20 cellular contexts compared by ENCODE assay signal in the genomic region with DNA sequence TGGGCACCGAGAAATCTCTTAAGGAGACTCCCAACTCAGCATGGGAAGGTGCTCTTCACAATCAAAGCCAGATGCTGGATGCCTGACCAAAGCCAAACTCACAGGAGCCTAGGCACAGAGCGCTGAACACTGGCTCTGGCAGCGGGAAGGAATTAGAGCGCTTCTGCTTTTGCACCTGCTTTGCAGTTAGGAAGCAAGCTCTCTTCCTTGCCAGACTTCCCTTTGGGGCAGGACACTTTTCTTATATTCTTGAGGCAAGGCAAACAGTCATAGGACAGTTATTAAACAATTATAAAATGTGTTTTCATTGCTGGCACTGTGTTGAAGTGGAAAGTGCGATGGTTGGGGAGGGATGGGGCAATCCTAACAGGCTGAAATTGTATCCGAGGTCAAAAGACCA.
DNase-seq lines count a peak whose midpoint lies in the region; ATAC-seq, FAIRE-seq and TF ChIP-seq lines count a peak whose summit lies in the region.
"Had no signal": no experiment of that assay in that cellular context is flagged by ENCODE, and none has a peak within 500 bp of the region (broad histone marks: within the 10 kb centered on the region; RNA-seq: fewer than 3 reads in every experiment).

No MANE protein-coding gene starts in this region.

- no peaks in the 10 kb centered on the region for H3K27me3 Mint-ChIP-seq in activated naive CD8-positive, alpha-beta T cell treated with anti-CD3 and anti-CD28 coated beads, Interleukin-2, amount 10 ng/mL, durations not matched to agents 7 days and 5 days
- no peaks in the 10 kb centered on the region for H3K27me3 Mint-ChIP-seq in activated naive CD8-positive, alpha-beta T cell treated with anti-CD3 and anti-CD28 coated beads for 36 hours
- no peaks in the 10 kb centered on the region for H3K27me3 Mint-ChIP-seq in activated CD4-positive, alpha-beta T cell treated with anti-CD3 and anti-CD28 coated beads, Interleukin-2, amount 10 ng/mL, durations not matched to agents 24 days and 14 days
- H3K27me3 Mint-ChIP-seq: activated CD4-positive, alpha-beta memory T cell treated with anti-CD3 and anti-CD28 coated beads for 36 hours had no signal

- peaks cover 6% of the 10 kb centered on the region for H3K9me3 Mint-ChIP-seq in activated naive CD8-positive, alpha-beta T cell treated with anti-CD3 and anti-CD28 coated beads, Interleukin-2, amount 10 ng/mL, durations not matched to agents 7 days and 5 days
- peaks cover 8% of the 10 kb centered on the region for H3K9me3 Mint-ChIP-seq in activated naive CD8-positive, alpha-beta T cell treated with anti-CD3 and anti-CD28 coated beads for 36 hours
- peaks cover 6% of the 10 kb centered on the region for H3K9me3 Mint-ChIP-seq in activated CD4-positive, alpha-beta T cell treated with anti-CD3 and anti-CD28 coated beads, Interleukin-2, amount 10 ng/mL, durations not matched to agents 24 days and 14 days
- H3K9me3 Mint-ChIP-seq: endodermal cell had no signal

- no peak for TF ChIP-seq RAD21 in HepG2 (CRISPR knock-in tag; IDR thresholded peaks at IDR 0.05)

- H2AFZ ChIP-seq in OCI-LY7 (ENCODE audit: low read length) (peak overlapping the region; percentile 15; the same call in 1 of the 2 replicates), HepG2 (ENCODE audit: low read length) (no peak overlapping the region)

- H3K4me2 ChIP-seq in OCI-LY7 (ENCODE audit: low read length) (peak overlapping the region; percentile 86), HepG2 (ENCODE audit: low read depth, low read length) (no peak overlapping the region)

- no peaks in the 10 kb centered on the region; the same call in 1 of the 2 replicates for H3K36me3 ChIP-seq in OCI-LY7 (ENCODE audit: insufficient read depth, low read length)
- H3K36me3 ChIP-seq in HepG2 (replicated peaks in 1 of 2; ENCODE audit: control insufficient read depth in 1 of 2, insufficient read depth in 2 of 2, low read length in 2 of 2) = no peaks in the 10 kb centered on the region; a peak in 1 of 5 replicates
- peaks cover 8% of the 10 kb centered on the region for H3K36me3 ChIP-seq in upper lobe of right lung

- WGBS in HepG2 (ENCODE audit: low lambda C conversion rate) = 71% methylated on average over 6 of the region's 6 CpGs

- TF ChIP-seq POLR2A in HepG2 (IDR thresholded peaks at IDR 0.05; ENCODE audit: insufficient read depth in 1 of 2, low read depth in 2 of 2, low read length in 2 of 2) = no peak

- H3K27me3 ChIP-seq in HepG2 (ENCODE audit: control insufficient read depth in 1 of 2, insufficient read depth in 2 of 2, low read length in 2 of 2) (no peaks in the 10 kb centered on the region), upper lobe of right lung (no peaks in the 10 kb centered on the region)

- in situ Hi-C loops in HepG2 (cut with HindIII; ENCODE audit: extremely low pct_ligation_motif_present, low pct_unique_long_range_greater_than_20kb) = no loop called here

- TF ChIP-seq CTCF in OCI-LY7 (conservative IDR thresholded peaks at IDR 0.05; ENCODE audit: low read length) (no peak), HepG2 (CRISPR knock-in tag; IDR thresholded peaks at IDR 0.05) (no peak), upper lobe of right lung (IDR thresholded peaks at IDR 0.05) (no peak)

- DNase-seq in activated naive CD8-positive, alpha-beta T cell treated with anti-CD3 and anti-CD28 coated beads, Interleukin-2, amount 10 ng/mL, durations not matched to agents 7 days and 5 days = no peak
- DNase-seq in activated naive CD8-positive, alpha-beta T cell treated with anti-CD3 and anti-CD28 coated beads for 36 hours = no peak
- DNase-seq in OCI-LY7 (ENCODE audit: low spot score) (peak; percentile 45), HepG2 (ENCODE audit: low spot score) (no peak), upper lobe of right lung (no peak)
- DNase-seq in activated CD4-positive, alpha-beta T cell treated with anti-CD3 and anti-CD28 coated beads, Interleukin-2, amount 50 U/mL, for 48 hours = no peak
- DNase-seq in activated CD4-positive, alpha-beta T cell treated with anti-CD3 and anti-CD28 coated beads, Interleukin-2, amount 10 ng/mL, durations not matched to agents 24 days and 14 days = no peak
- DNase-seq: activated CD4-positive, alpha-beta memory T cell treated with anti-CD3 and anti-CD28 coated beads for 36 hours; amniotic stem cell; CD8-positive, alpha-beta T cell; central memory CD4-positive, alpha-beta T cell; endodermal cell; hippocampal formation; NCI-H1694; NCI-H2227 treated with DMSO at 0.1 percent for 48 hours; NK-92 treated with Interleukin-12 subunit alpha and Interleukin-12 subunit beta, amount 100 ng/mL, for 24 hours had no signal

- H4K20me1 ChIP-seq in OCI-LY7 (ENCODE audit: insufficient read depth, low read length) (no peaks in the 10 kb centered on the region), HepG2 (ENCODE audit: insufficient read depth, low read length) (no peaks in the 10 kb centered on the region)

- H3K4me3 ChIP-seq in OCI-LY7 (ENCODE audit: low read depth, low read length, poor library complexity, severe bottlenecking) (peak overlapping the region; percentile 65), HepG2 (replicated peaks in 1 of 3; ENCODE audit: insufficient read depth in 1 of 3, low read depth in 2 of 3, low read length in 3 of 3) (no peak overlapping the region), upper lobe of right lung (no peak overlapping the region)

- H3K9ac ChIP-seq in HepG2 (ENCODE audit: insufficient read depth, low read depth, low read length) = no peak overlapping the region

- H3K4me1 Mint-ChIP-seq in activated naive CD8-positive, alpha-beta T cell treated with anti-CD3 and anti-CD28 coated beads, Interleukin-2, amount 10 ng/mL, durations not matched to agents 7 days and 5 days = peaks cover 21% of the 10 kb centered on the region
- H3K4me1 Mint-ChIP-seq in activated naive CD8-positive, alpha-beta T cell treated with anti-CD3 and anti-CD28 coated beads for 36 hours = peaks cover 21% of the 10 kb centered on the region
- peaks cover 14% of the 10 kb centered on the region for H3K4me1 Mint-ChIP-seq in activated CD4-positive, alpha-beta T cell treated with anti-CD3 and anti-CD28 coated beads, Interleukin-2, amount 10 ng/mL, durations not matched to agents 24 days and 14 days

- H3K27ac ChIP-seq in OCI-LY7 (ENCODE audit: low read depth, low read length, poor library complexity, severe bottlenecking) (peak overlapping the region; percentile 99), HepG2 (ENCODE audit: extremely low read length, insufficient read depth, low read length) (no peak overlapping the region), upper lobe of right lung (no peak overlapping the region)

- TSS peak; percentile 82 for BruUV-seq in OCI-LY7 (replicated peaks; lab: Mats Ljungman, UMichigan)
- no TSS peak for BruUV-seq in HepG2 (replicated peaks; lab: Mats Ljungman, UMichigan)

- H3K36me3 Mint-ChIP-seq in activated naive CD8-positive, alpha-beta T cell treated with anti-CD3 and anti-CD28 coated beads, Interleukin-2, amount 10 ng/mL, durations not matched to agents 7 days and 5 days = peaks cover 25% of the 10 kb centered on the region
- H3K36me3 Mint-ChIP-seq in activated naive CD8-positive, alpha-beta T cell treated with anti-CD3 and anti-CD28 coated beads for 36 hours = peaks cover 21% of the 10 kb centered on the region
- peaks cover 17% of the 10 kb centered on the region for H3K36me3 Mint-ChIP-seq in activated CD4-positive, alpha-beta T cell treated with anti-CD3 and anti-CD28 coated beads, Interleukin-2, amount 10 ng/mL, durations not matched to agents 24 days and 14 days (ENCODE audit: low read depth)

- no peak for FAIRE-seq in HepG2 (lab: Jason Lieb, UNC)
- FAIRE-seq: H1, TTC549 had no signal

- peak overlapping the region; percentile 8 for H3K27ac Mint-ChIP-seq in activated naive CD8-positive, alpha-beta T cell treated with anti-CD3 and anti-CD28 coated beads, Interleukin-2, amount 10 ng/mL, durations not matched to agents 7 days and 5 days
- no peak overlapping the region for H3K27ac Mint-ChIP-seq in activated naive CD8-positive, alpha-beta T cell treated with anti-CD3 and anti-CD28 coated beads for 36 hours
- no peak overlapping the region for H3K27ac Mint-ChIP-seq in activated CD4-positive, alpha-beta T cell treated with anti-CD3 and anti-CD28 coated beads, Interleukin-2, amount 10 ng/mL, durations not matched to agents 24 days and 14 days
- H3K27ac Mint-ChIP-seq: activated CD4-positive, alpha-beta memory T cell treated with anti-CD3 and anti-CD28 coated beads for 36 hours; activated T-helper 1 cell treated with anti-CD3 and anti-CD28 coated beads, Interleukin-12 subunit alpha, Interleukin-12 subunit beta, Interleukin-2, Interleukin-4 antibody, amounts not matched to agents 30 ng/mL and 10 ng/mL and 1 ng/mL, durations not matched to agents 14 hours and 24 hours and 36 hours had no signal

- H3K9me2 ChIP-seq in OCI-LY7 (ENCODE audit: insufficient read depth, low read length) = no peaks in the 10 kb centered on the region

- intact Hi-C loops in OCI-LY7 (cut with micrococcal nuclease; ENCODE audit: unreplicated experiment) (loop anchor here (2.0 kb wide), 2 partner anchors 92 to 146 kb away; no protein-coding TSS in a partner anchor), HepG2 (cut with micrococcal nuclease; ENCODE audit: unreplicated experiment) (no loop called here), upper lobe of right lung (cut with DNase I) (no loop called here)
- intact Hi-C loops in activated CD4-positive, alpha-beta T cell treated with anti-CD3 and anti-CD28 coated beads, Interleukin-2, amount 10 ng/mL, durations not matched to agents 24 days and 14 days (cut with micrococcal nuclease) = no loop called here

- H3K79me2 ChIP-seq in OCI-LY7 (ENCODE audit: insufficient read depth, low read depth, low read length) (no peaks in the 10 kb centered on the region; the same call in 1 of the 2 replicates), HepG2 (ENCODE audit: insufficient read depth, low read length) (no peaks in the 10 kb centered on the region)

- no peak overlapping the region for H3K4me3 Mint-ChIP-seq in activated naive CD8-positive, alpha-beta T cell treated with anti-CD3 and anti-CD28 coated beads, Interleukin-2, amount 10 ng/mL, durations not matched to agents 7 days and 5 days
- H3K4me3 Mint-ChIP-seq in activated naive CD8-positive, alpha-beta T cell treated with anti-CD3 and anti-CD28 coated beads for 36 hours = no peak overlapping the region
- no peak overlapping the region for H3K4me3 Mint-ChIP-seq in activated CD4-positive, alpha-beta T cell treated with anti-CD3 and anti-CD28 coated beads, Interleukin-2, amount 10 ng/mL, durations not matched to agents 24 days and 14 days
- H3K4me3 Mint-ChIP-seq: activated CD4-positive, alpha-beta memory T cell treated with anti-CD3 and anti-CD28 coated beads for 36 hours; activated T-helper 1 cell treated with anti-CD3 and anti-CD28 coated beads, Interleukin-12 subunit alpha, Interleukin-12 subunit beta, Interleukin-2, Interleukin-4 antibody, amounts not matched to agents 30 ng/mL and 10 ng/mL and 1 ng/mL, durations not matched to agents 14 hours and 24 hours and 36 hours; CD8-positive, alpha-beta T cell; endodermal cell had no signal

- H3K9me3 ChIP-seq in OCI-LY7 (ENCODE audit: low read length) (no peaks in the 10 kb centered on the region), HepG2 (ENCODE audit: low read length) (no peaks in the 10 kb centered on the region), upper lobe of right lung (no peaks in the 10 kb centered on the region)

- H3K4me1 ChIP-seq in OCI-LY7 (ENCODE audit: insufficient read depth, low read length, poor library complexity, severe bottlenecking) (peaks cover 79% of the 10 kb centered on the region), HepG2 (ENCODE audit: insufficient read depth, low read length) (peaks cover 17% of the 10 kb centered on the region), upper lobe of right lung (no peaks in the 10 kb centered on the region)

- TF ChIP-seq EP300 in HepG2 (IDR thresholded peaks at IDR 0.05; ENCODE audit: low read depth in 2 of 2, low read length in 2 of 2) (no peak), HepG2 (CRISPR knock-in tag; IDR thresholded peaks at IDR 0.05; ENCODE audit: borderline replicate concordance) (no peak)

- POLR2A ChIA-PET in activated naive CD8-positive, alpha-beta T cell treated with anti-CD3 and anti-CD28 coated beads, Interleukin-2, amount 10 ng/mL, durations not matched to agents 7 days and 5 days (lab: Charles Lee) = interaction anchor here (0.6 kb wide), 1 partner anchor 84 kb away, joined by 3 read pairs; no protein-coding TSS in a partner anchor
- POLR2A ChIA-PET in OCI-LY7 (lab: Charles Lee) = interaction anchor here (0.6 to 5.3 kb wide), 6 partner anchors 9 to 98 kb away, joined by 3 to 110 read pairs (median 4); no protein-coding TSS in a partner anchor
- POLR2A ChIA-PET in HepG2 (lab: Yijun Ruan, JAX) = no interaction called here

- no peak for ATAC-seq in activated naive CD8-positive, alpha-beta T cell treated with anti-CD3 and anti-CD28 coated beads, Interleukin-2, amount 10 ng/mL, durations not matched to agents 7 days and 5 days (ENCODE audit: low read depth)
- ATAC-seq in HepG2 (peak; percentile 31), upper lobe of right lung (peak; percentile 60), HG03354 (IDR thresholded peaks at IDR 0.05; ENCODE audit: poor library complexity, severe bottlenecking, unreplicated experiment) (no peak)
- ATAC-seq: CD8-positive, alpha-beta T cell had no signal

- CTCF ChIA-PET in OCI-LY7 (lab: Charles Lee; ENCODE audit: unreplicated experiment) (interaction anchor here (0.6 to 4.5 kb wide), 3 partner anchors 14 to 97 kb away, joined by 3 to 18 read pairs (median 4); no protein-coding TSS in a partner anchor), HepG2 (lab: Yijun Ruan, JAX; ENCODE audit: low intra/inter-chr PET ratio, low total read pairs) (no interaction called here)

Comparison
In these comparisons a context has a peak if more than half of its experiments do, and no peak if none do; other contexts are left out.
1. ATAC-seq: peak in HepG2 (single experiment) and upper lobe of right lung (single experiment); none in activated naive CD8-positive, alpha-beta T cell treated with anti-CD3 and anti-CD28 coated beads, Interleukin-2, amount 10 ng/mL, durations not matched to agents 7 days and 5 days (single experiment) and HG03354 (single experiment).